17 cellular contexts compared by ENCODE assay signal in genomic region chr3:16335772-16336621, GRCh38.
DNase-seq lines count a peak whose midpoint lies in the region; ATAC-seq and TF ChIP-seq lines count a peak whose summit lies in the region.
"Had no signal": no experiment of that assay in that cellular context is flagged by ENCODE, and none has a peak within 500 bp of the region (broad histone marks: within the 10 kb centered on the region; RNA-seq: fewer than 3 reads in every experiment).

No MANE protein-coding gene starts in this region.

- H4K8ac ChIP-seq in H9 (replicated peaks; ENCODE audit: insufficient read length, low read depth, low read length): no peak overlapping the region

- no peak overlapping the region for H2AFZ ChIP-seq in H9 (ENCODE audit: low read length)

- no peak overlapping the region for H2BK120ac ChIP-seq in H9 (ENCODE audit: low read depth, low read length, poor library complexity, severe bottlenecking)

- peak; percentile 20 for ATAC-seq in esophagus mucosa
- no peak for ATAC-seq in left lung
- no peak for ATAC-seq in HG02610 (IDR thresholded peaks at IDR 0.05; ENCODE audit: unreplicated experiment)
- ATAC-seq: pancreas had no signal

- peaks cover 11% of the 10 kb centered on the region for H3K36me3 ChIP-seq in CD4-positive, alpha-beta memory T cell (ENCODE audit: insufficient read depth, low read length)
- peaks cover 0 to 38% of the 10 kb centered on the region in 2 donors for H3K36me3 ChIP-seq in left lung
- H3K36me3 ChIP-seq: pancreas had no signal

- H2AK5ac ChIP-seq in H9 (ENCODE audit: insufficient read length, low read length): no peak overlapping the region

- no peak overlapping the region for H2BK12ac ChIP-seq in H9 (ENCODE audit: insufficient read length, low read depth, low read length)

- H3K4me1 Mint-ChIP-seq in CD4-positive, alpha-beta memory T cell: peaks cover 46 to 74% (median 53%) of the 10 kb centered on the region in 4 donors
- H3K4me1 Mint-ChIP-seq in H9: peaks cover 0 to 6% of the 10 kb centered on the region in 2 experiments; a peak in 3 of 4 replicates
- H3K4me1 Mint-ChIP-seq in neural crest cell: peaks cover 28% of the 10 kb centered on the region

- no peak overlapping the region for H3K18ac ChIP-seq in H9 (ENCODE audit: insufficient read length, low read depth, low read length)

- H3K9me3 ChIP-seq in CD4-positive, alpha-beta memory T cell (ENCODE audit: control insufficient read depth in 1 of 2, low read length in 2 of 2): peaks cover 0 to 5% of the 10 kb centered on the region in 2 donors
- H3K9me3 ChIP-seq in H9 (ENCODE audit: control insufficient read depth, low read depth, low read length) (no peaks in the 10 kb centered on the region), left lung (peaks cover 0 to 13% of the 10 kb centered on the region in 2 donors)
- H3K9me3 ChIP-seq: pancreas had no signal

- H3K4me1 ChIP-seq in CD4-positive, alpha-beta memory T cell (ENCODE audit: insufficient read depth, low read length): peaks cover 36% of the 10 kb centered on the region
- H3K4me1 ChIP-seq in H9 (ENCODE audit: insufficient read depth, low read length) (peaks cover 3% of the 10 kb centered on the region; the same call in 1 of the 2 replicates), left lung (peaks cover 14 to 20% of the 10 kb centered on the region in 2 donors)
- H3K4me1 ChIP-seq: pancreas had no signal

- no peak for DNase-seq in CD4-positive, alpha-beta memory T cell
- no peak for DNase-seq in H9
- no peak for DNase-seq in neural crest cell (ENCODE audit: low read depth, low spot score)
- no peak for DNase-seq in NCI-H526 treated with DMSO at 0.1 percent for 48 hours (lab: John Stamatoyannopoulos, UW)
- no peak for DNase-seq in posterior cingulate gyrus
- DNase-seq in left lung: no peak
- DNase-seq: aorta, dermis blood vessel endothelial cell, KBM-7, NCI-H1436, NCI-H345, pancreas, trophoblast cell had no signal

- H3K56ac ChIP-seq in H9 (ENCODE audit: insufficient read length, low read depth, low read length): no peak overlapping the region

- peak overlapping the region in 1 of 8 donors; percentile 25 for H3K4me3 Mint-ChIP-seq in CD4-positive, alpha-beta memory T cell
- H3K4me3 Mint-ChIP-seq in H9: no peak overlapping the region
- H3K4me3 Mint-ChIP-seq in neural crest cell: no peak overlapping the region

- no peaks in the 10 kb centered on the region for H3K79me1 ChIP-seq in H9 (ENCODE audit: insufficient read depth, low read depth, low read length, poor library complexity, severe bottlenecking)

- no peaks in the 10 kb centered on the region for H3K23me2 ChIP-seq in H9 (ENCODE audit: insufficient read length, low read depth, low read length, poor library complexity, severe bottlenecking)

- H3K4ac ChIP-seq in H9 (ENCODE audit: low read depth, low read length): no peak overlapping the region

- peaks cover 45 to 71% of the 10 kb centered on the region in 2 donors for H3K36me3 Mint-ChIP-seq in CD4-positive, alpha-beta memory T cell
- H3K36me3 Mint-ChIP-seq in H9 (ENCODE audit: insufficient read depth in 1 of 3, low read depth in 3 of 3): peaks cover 28 to 40% (median 38%) of the 10 kb centered on the region in 3 experiments
- peaks cover 25% of the 10 kb centered on the region for H3K36me3 Mint-ChIP-seq in neural crest cell (ENCODE audit: low read depth)

- no peak overlapping the region for H3K4me2 ChIP-seq in H9 (ENCODE audit: insufficient read depth, insufficient read length, low read length)
- H3K4me2 ChIP-seq: BLaER1 had no signal

- peaks cover 0 to 16% (median 5%) of the 10 kb centered on the region in 8 donors for H3K9me3 Mint-ChIP-seq in CD4-positive, alpha-beta memory T cell
- H3K9me3 Mint-ChIP-seq in H9 (peaks cover 13% of the 10 kb centered on the region in 2 experiments), neural crest cell (peaks cover 11% of the 10 kb centered on the region)

- H2BK5ac ChIP-seq in H9 (ENCODE audit: insufficient read length, low read length): no peak overlapping the region

- peak overlapping the region in 6 of 7 donors; percentile 58 to 84 (median 70) for H3K27ac Mint-ChIP-seq in CD4-positive, alpha-beta memory T cell
- H3K27ac Mint-ChIP-seq in H9 (peak overlapping the region in 2 of 3 experiments; percentile 12 to 49; a peak in 1 of 7 replicates), neural crest cell (ENCODE audit: unreplicated experiment) (peak overlapping the region; percentile 89)

- H3T11ph ChIP-seq in H9 (ENCODE audit: low read length): no peak overlapping the region

- CTCF ChIA-PET in CD4-positive, alpha-beta memory T cell (lab: Charles Lee; ENCODE audit: partially characterized antibody): interaction anchor here (1.3 to 3.6 kb wide), 5 partner anchors 8 to 214 kb away, joined by 4 to 27 read pairs (median 4); no protein-coding TSS in a partner anchor

- TF ChIP-seq CTCF in H9 (conservative IDR thresholded peaks at IDR 0.05) (no peak), neural crest cell (conservative IDR thresholded peaks at IDR 0.05) (no peak), left lung (IDR thresholded peaks at IDR 0.05) (no peak)

- no peak overlapping the region for H4K91ac ChIP-seq in H9 (ENCODE audit: insufficient read length, low read depth, low read length)

- H3K79me2 ChIP-seq in H9 (ENCODE audit: insufficient read depth, low read length): no peaks in the 10 kb centered on the region

- intact Hi-C loops in CD4-positive, alpha-beta memory T cell (cut with micrococcal nuclease): no loop called here
- intact Hi-C loops in posterior cingulate gyrus (cut with DNase I) (no loop called here), left lung (cut with DNase I) (no loop called here)

- no peak overlapping the region for H3K14ac ChIP-seq in H9 (ENCODE audit: insufficient read depth, low read length)

- no peaks in the 10 kb centered on the region for H3K27me3 ChIP-seq in CD4-positive, alpha-beta memory T cell (ENCODE audit: insufficient read depth, low read length)
- H3K27me3 ChIP-seq in H9 (ENCODE audit: insufficient read depth, low read length): no peaks in the 10 kb centered on the region
- no peaks in the 10 kb centered on the region for H3K27me3 ChIP-seq in left lung
- H3K27me3 ChIP-seq: BLaER1, pancreas, SJSA1 had no signal

- no CpG with 5 or more reads among the region's 14 CpGs for WGBS in H9 (ENCODE audit: extremely low coverage, insufficient read length, low lambda C conversion rate)

- H2BK15ac ChIP-seq in H9 (ENCODE audit: low read depth, low read length): no peak overlapping the region

- no peak overlapping the region for H3K9ac ChIP-seq in H9 (ENCODE audit: extremely low read depth, insufficient read length, low read length)
- H3K9ac ChIP-seq: BLaER1 had no signal

- no peak overlapping the region for H4K5ac ChIP-seq in H9 (ENCODE audit: insufficient read length, low read depth, low read length)

- no peak overlapping the region for H3K4me3 ChIP-seq in CD4-positive, alpha-beta memory T cell (ENCODE audit: low read length in 2 of 2)
- no peak overlapping the region for H3K4me3 ChIP-seq in left lung
- H3K4me3 ChIP-seq: BLaER1, pancreas, SJSA1 had no signal

- H4K20me1 ChIP-seq in H9 (ENCODE audit: control insufficient read depth, insufficient read depth, insufficient read length): no peaks in the 10 kb centered on the region

- H3K27ac ChIP-seq in CD4-positive, alpha-beta memory T cell (ENCODE audit: low read depth, low read length): no peak overlapping the region
- H3K27ac ChIP-seq in H9 (ENCODE audit: insufficient read length, low read depth, low read length) (no peak overlapping the region), left lung (peak overlapping the region in 1 of 2 donors; percentile 33)
- H3K27ac ChIP-seq: BLaER1, pancreas, SJSA1 had no signal

- no peaks in the 10 kb centered on the region for H3K27me3 Mint-ChIP-seq in CD4-positive, alpha-beta memory T cell
- H3K27me3 Mint-ChIP-seq in H9 (ENCODE audit: low read depth) (no peaks in the 10 kb centered on the region), neural crest cell (ENCODE audit: low read depth) (no peaks in the 10 kb centered on the region)

- no peak overlapping the region for H3K23ac ChIP-seq in H9 (ENCODE audit: insufficient read length, low read depth, low read length)

- no peak overlapping the region for H2BK20ac ChIP-seq in H9 (ENCODE audit: low read depth, low read length, poor library complexity, severe bottlenecking)

- POLR2A ChIA-PET in CD4-positive, alpha-beta memory T cell (lab: Charles Lee; ENCODE audit: partially characterized antibody): interaction anchor here (0.8 to 3.6 kb wide), 4 partner anchors 23 to 71 kb away, joined by 3 to 27 read pairs (median 13); partner anchors contain the start of genes DPH3 and OXNAD1

Comparison
In these comparisons a context has a peak if more than half of its experiments do, and no peak if none do; other contexts are left out.
1. H3K27ac Mint-ChIP-seq: peak in every context shown above with its lines; median percentile 89 in neural crest cell; 70 in CD4-positive, alpha-beta memory T cell; 30 in H9.